1 cellular context compared by ENCODE assay signal in genomic region chr5:107868994-107869393, GRCh38.
TF ChIP-seq lines count a peak whose summit lies in the region.

No MANE protein-coding gene starts in this region.

TF ChIP-seq in GM23338, 12 proteins besides CTCF, POLR2A, EP300 and RAD21:
- no peak for TF ChIP-seq REST (IDR thresholded peaks at IDR 0.05; ENCODE audit: unreplicated experiment)
- TF ChIP-seq STAT1 (IDR thresholded peaks at IDR 0.05; ENCODE audit: unreplicated experiment) = no peak
- no peak for TF ChIP-seq ZNF331 (CRISPR knock-in tag; IDR thresholded peaks at IDR 0.05; ENCODE audit: low read depth)
- no peak for TF ChIP-seq ZNF462 (CRISPR knock-in tag; IDR thresholded peaks at IDR 0.05)
- TF ChIP-seq ETS1 (IDR thresholded peaks at IDR 0.05) = no peak
- TF ChIP-seq ZNF114 (CRISPR knock-in tag; IDR thresholded peaks at IDR 0.05) = no peak
- TF ChIP-seq EZH2phosphoT487 (IDR thresholded peaks at IDR 0.05; ENCODE audit: unreplicated experiment) = no peak
- no peak for TF ChIP-seq POLR2AphosphoS5 (IDR thresholded peaks at IDR 0.05; ENCODE audit: low read depth)
- TF ChIP-seq NANOG (IDR thresholded peaks at IDR 0.05; ENCODE audit: borderline replicate concordance) = no peak
- TF ChIP-seq CREB1 (CRISPR knock-in tag; IDR thresholded peaks at IDR 0.05; ENCODE audit: low read depth) = no peak
- TF ChIP-seq JUNB (IDR thresholded peaks at IDR 0.05; ENCODE audit: unreplicated experiment) = no peak
- no peak for TF ChIP-seq EZH2 (IDR thresholded peaks at IDR 0.05; ENCODE audit: low read depth, unreplicated experiment)
